ENCODE assay signal across 8 cellular contexts in genomic region chr11:75562836-75563484, GRCh38. TPM values are rescaled to one million over a fixed set of nuclear protein-coding genes. Genes with fewer than 3 reads are reported as not detected.
DNase-seq lines count a peak whose midpoint lies in the region; ATAC-seq, FAIRE-seq and TF ChIP-seq lines count a peak whose summit lies in the region.

No MANE protein-coding gene starts in this region.

- no peaks in the 10 kb centered on the region for H3K9me2 ChIP-seq in GM23338 (ENCODE audit: insufficient read depth)

- H3F3A ChIP-seq in GM23338 (replicated peaks; ENCODE audit: low read depth), result peaks cover 21% of the 10 kb centered on the region

- H3K79me2 ChIP-seq in GM23338 (replicated peaks; ENCODE audit: insufficient read depth), result peaks cover 66% of the 10 kb centered on the region

- peak; percentile 67 for ATAC-seq in GM23338
- ATAC-seq in HG03571 (IDR thresholded peaks at IDR 0.05; ENCODE audit: unreplicated experiment), result no peak
- no peak for ATAC-seq in GM18907 (IDR thresholded peaks at IDR 0.05; ENCODE audit: unreplicated experiment)

- peak overlapping the region; percentile 98 for H3K4me3 ChIP-seq in GM23338

- peak overlapping the region; percentile 86 for H3K4me2 ChIP-seq in GM23338

- H3K4me1 ChIP-seq in GM23338 (ENCODE audit: insufficient read depth), result peaks cover 59% of the 10 kb centered on the region

- DNase-seq in GM23338 (ENCODE audit: low spot score) (peak; percentile 98), RCC 7860 (ENCODE audit: low spot score) (peak; percentile 73), ecto neural progenitor cell (ENCODE audit: low spot score) (peak; percentile 89), mesothelial cell of epicardium (ENCODE audit: low spot score in 2 of 2, unreplicated experiment in 2 of 2) (no peak), NCI-H524 (lab: John Stamatoyannopoulos, UW) (no peak), NAMALWA (ENCODE audit: low spot score) (no peak)

- H3K36me3 Mint-ChIP-seq in GM23338 (ENCODE audit: low read depth) (peaks cover 51% of the 10 kb centered on the region), mesothelial cell of epicardium (peaks cover 7% of the 10 kb centered on the region)

- peak overlapping the region; percentile 99 for H3K27ac Mint-ChIP-seq in GM23338
- H3K27ac Mint-ChIP-seq in mesothelial cell of epicardium, result peak overlapping the region; percentile 98

- H3K27me3 ChIP-seq in GM23338 (ENCODE audit: insufficient read depth), result no peaks in the 10 kb centered on the region

- peaks cover 27% of the 10 kb centered on the region for H4K20me1 ChIP-seq in GM23338 (replicated peaks; ENCODE audit: insufficient read depth)

- peak overlapping the region; percentile 97 for H3K4me3 Mint-ChIP-seq in GM23338
- H3K4me3 Mint-ChIP-seq in mesothelial cell of epicardium, result peak overlapping the region; percentile 92

- FAIRE-seq in RCC 7860 (lab: Jason Lieb, UNC), result no peak

- peak overlapping the region; percentile 97 for H3K27ac ChIP-seq in GM23338 (ENCODE audit: low read depth)

- H3K9me3 Mint-ChIP-seq in GM23338 (no peaks in the 10 kb centered on the region), mesothelial cell of epicardium (no peaks in the 10 kb centered on the region)

- TF ChIP-seq CTCF in GM23338 (conservative IDR thresholded peaks at IDR 0.05; ENCODE audit: low read depth in 2 of 2) (no peak), mesothelial cell of epicardium (IDR thresholded peaks at IDR 0.05; ENCODE audit: unreplicated experiment) (no peak)

- peaks cover 14% of the 10 kb centered on the region; the same call in 1 of the 2 replicates for H3K36me3 ChIP-seq in GM23338 (ENCODE audit: insufficient read depth)

- H3K4me1 Mint-ChIP-seq in GM23338 (peaks cover 62% of the 10 kb centered on the region), mesothelial cell of epicardium (peaks cover 56% of the 10 kb centered on the region)

- H3K27me3 Mint-ChIP-seq in GM23338 (ENCODE audit: insufficient read depth, low read depth, poor library complexity) (peaks cover 36% of the 10 kb centered on the region), mesothelial cell of epicardium (ENCODE audit: low read depth) (no peaks in the 10 kb centered on the region)

- no peak overlapping the region for H2AFZ ChIP-seq in GM23338

TF ChIP-seq in GM23338, 12 proteins besides CTCF, POLR2A, EP300 and RAD21:
- TF ChIP-seq, protein P1, sequence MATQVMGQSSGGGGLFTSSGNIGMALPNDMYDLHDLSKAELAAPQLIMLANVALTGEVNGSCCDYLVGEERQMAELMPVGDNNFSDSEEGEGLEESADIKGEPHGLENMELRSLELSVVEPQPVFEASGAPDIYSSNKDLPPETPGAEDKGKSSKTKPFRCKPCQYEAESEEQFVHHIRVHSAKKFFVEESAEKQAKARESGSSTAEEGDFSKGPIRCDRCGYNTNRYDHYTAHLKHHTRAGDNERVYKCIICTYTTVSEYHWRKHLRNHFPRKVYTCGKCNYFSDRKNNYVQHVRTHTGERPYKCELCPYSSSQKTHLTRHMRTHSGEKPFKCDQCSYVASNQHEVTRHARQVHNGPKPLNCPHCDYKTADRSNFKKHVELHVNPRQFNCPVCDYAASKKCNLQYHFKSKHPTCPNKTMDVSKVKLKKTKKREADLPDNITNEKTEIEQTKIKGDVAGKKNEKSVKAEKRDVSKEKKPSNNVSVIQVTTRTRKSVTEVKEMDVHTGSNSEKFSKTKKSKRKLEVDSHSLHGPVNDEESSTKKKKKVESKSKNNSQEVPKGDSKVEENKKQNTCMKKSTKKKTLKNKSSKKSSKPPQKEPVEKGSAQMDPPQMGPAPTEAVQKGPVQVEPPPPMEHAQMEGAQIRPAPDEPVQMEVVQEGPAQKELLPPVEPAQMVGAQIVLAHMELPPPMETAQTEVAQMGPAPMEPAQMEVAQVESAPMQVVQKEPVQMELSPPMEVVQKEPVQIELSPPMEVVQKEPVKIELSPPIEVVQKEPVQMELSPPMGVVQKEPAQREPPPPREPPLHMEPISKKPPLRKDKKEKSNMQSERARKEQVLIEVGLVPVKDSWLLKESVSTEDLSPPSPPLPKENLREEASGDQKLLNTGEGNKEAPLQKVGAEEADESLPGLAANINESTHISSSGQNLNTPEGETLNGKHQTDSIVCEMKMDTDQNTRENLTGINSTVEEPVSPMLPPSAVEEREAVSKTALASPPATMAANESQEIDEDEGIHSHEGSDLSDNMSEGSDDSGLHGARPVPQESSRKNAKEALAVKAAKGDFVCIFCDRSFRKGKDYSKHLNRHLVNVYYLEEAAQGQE (IDR thresholded peaks at IDR 0.05; ENCODE audit: unreplicated experiment), result no peak
- TF ChIP-seq POLR2AphosphoS5 (IDR thresholded peaks at IDR 0.05; ENCODE audit: low read depth), result peak; percentile 13; the same call in 1 of the 2 replicates

RNA-seq across cellular contexts. Expression of gene SERPINH1, which starts 0.9 kb away (rescaled TPM):
- 1,217 and 1,375 TPM in 2 replicates for total RNA-seq in GM23338 (2014; rRNA removed; shearing (Covaris generic))
- polyA plus RNA-seq in GM23338 (2016; fragmentation: Nextera tagmentation; extraction: Ambion mirVana), result 238 and 269 TPM in 2 replicates
- total RNA-seq in mesothelial cell of epicardium, result 360 to 375 TPM (median 373 TPM) in 3 replicates

RNA-seq across cellular contexts. Expression of gene GDPD5, which starts 37.2 kb away (rescaled TPM):
- total RNA-seq in GM23338 (2014; rRNA removed; shearing (Covaris generic)), result 3.3 and 4.9 TPM in 2 replicates
- polyA plus RNA-seq in GM23338 (2016; fragmentation: Nextera tagmentation; extraction: Ambion mirVana), result 1.6 and 1.7 TPM in 2 replicates
- total RNA-seq in mesothelial cell of epicardium, result 8.0 to 8.2 TPM (median 8.1 TPM) in 3 replicates

Comparison
In these comparisons a context has a peak if more than half of its experiments do, and no peak if none do; other contexts are left out.
1. DNase-seq: peak in GM23338 (single experiment), RCC 7860 (single experiment) and ecto neural progenitor cell (single experiment); none in mesothelial cell of epicardium (0 of 2), NCI-H524 (0 of 2) and NAMALWA (single experiment).